9 cellular contexts compared by ENCODE assay signal in genomic region chr6:116682334-116682712, GRCh38. TPM values are rescaled to one million over a fixed set of nuclear protein-coding genes. Genes with fewer than 3 reads are reported as not detected.
A peak's percentile ranks its signal among the peaks of the same experiment; 100 is the strongest.
DNase-seq lines count a peak whose midpoint lies in the region; TF ChIP-seq lines count a peak whose summit lies in the region.
"Had no signal": no experiment of that assay in that cellular context is flagged by ENCODE, and none has a peak within 500 bp of the region (broad histone marks: within the 10 kb centered on the region; RNA-seq: fewer than 3 reads in every experiment).

No MANE protein-coding gene starts in this region.

- no peaks in the 10 kb centered on the region for H3K27me3 ChIP-seq in hepatocyte
- no peaks in the 10 kb centered on the region for H3K27me3 ChIP-seq in smooth muscle cell (ENCODE audit: low read depth)
- H3K27me3 ChIP-seq: foreskin keratinocyte had no signal

- H3K4me3 ChIP-seq in hepatocyte (peak overlapping the region; percentile 55), smooth muscle cell (peak overlapping the region; percentile 86), lower leg skin (ENCODE audit: low read depth, poor library complexity, severe bottlenecking) (no peak overlapping the region)

- intact Hi-C loops in lower leg skin (cut with DNase I; ENCODE audit: low total_unique reads): no loop called here

- WGBS in hepatocyte (ENCODE audit: low lambda C conversion rate, missing lambda C conversion rate): 48% methylated on average over 5 of the region's 5 CpGs
- WGBS in smooth muscle cell (ENCODE audit: low lambda C conversion rate): 42% methylated on average over 5 of the region's 5 CpGs
- WGBS in lower leg skin, 2 donors: 47 to 49% methylated on average over 5 of the region's 5 CpGs

- H3K9me2 ChIP-seq in hepatocyte (replicated peaks; ENCODE audit: insufficient read depth): no peaks in the 10 kb centered on the region

- H3K9me3 Mint-ChIP-seq in HFFc6: no peaks in the 10 kb centered on the region

- H3K4me2 ChIP-seq in hepatocyte: peak overlapping the region; percentile 86
- H3K4me2 ChIP-seq in smooth muscle cell: peak overlapping the region; percentile 95

- H3F3A ChIP-seq in smooth muscle cell (ENCODE audit: low read depth): peaks cover 10% of the 10 kb centered on the region

- peak; percentile 74 for DNase-seq in activated effector memory CD4-positive, alpha-beta T cell treated with anti-CD3 and anti-CD28 coated beads, Interleukin-2, amount 50 U/mL, for 16 hours
- DNase-seq in activated effector memory CD4-positive, alpha-beta T cell treated with Interleukin-2 at 50 U/mL for 16 hours: no peak
- DNase-seq in HFFc6 (no peak), NOMO-1 (lab: John Stamatoyannopoulos, UW; ENCODE audit: unreplicated experiment in 2 of 2) (peak; percentile 75 to 78), hepatocyte (ENCODE audit: low spot score) (peak; percentile 26), smooth muscle cell (lab: John Stamatoyannopoulos, UW; ENCODE audit: unreplicated experiment) (no peak), lower leg skin (ENCODE audit: low spot score in 2 of 2) (no peak)
- DNase-seq in activated naive CD4-positive, alpha-beta T cell treated with Interleukin-2 at 50 U/mL for 16 hours: peak; percentile 34

- peak overlapping the region; percentile 46 for H3K27ac Mint-ChIP-seq in HFFc6

- TF ChIP-seq CTCF in HFFc6 (IDR thresholded peaks at IDR 0.05) (no peak), hepatocyte (IDR thresholded peaks at IDR 0.05; ENCODE audit: poor library complexity) (no peak), smooth muscle cell (IDR thresholded peaks at IDR 0.05; ENCODE audit: borderline replicate concordance, insufficient read depth, poor library complexity, severe bottlenecking) (no peak), lower leg skin (IDR thresholded peaks at IDR 0.05) (no peak)

- no peaks in the 10 kb centered on the region for H3K27me3 Mint-ChIP-seq in HFFc6 (ENCODE audit: insufficient read depth)

- H4K20me1 ChIP-seq in hepatocyte (ENCODE audit: insufficient read depth, poor library complexity, severe bottlenecking): peaks cover 18% of the 10 kb centered on the region
- H4K20me1 ChIP-seq in smooth muscle cell (ENCODE audit: low read depth): peaks cover 5% of the 10 kb centered on the region

- H3K36me3 ChIP-seq in hepatocyte (replicated peaks; ENCODE audit: insufficient read depth, low read depth): no peaks in the 10 kb centered on the region
- no peaks in the 10 kb centered on the region for H3K36me3 ChIP-seq in smooth muscle cell (ENCODE audit: low read depth)

- H3K4me1 ChIP-seq in hepatocyte (ENCODE audit: insufficient read depth) (peaks cover 3% of the 10 kb centered on the region), smooth muscle cell (ENCODE audit: low read depth) (no peaks in the 10 kb centered on the region)

- H3K9ac ChIP-seq in smooth muscle cell (ENCODE audit: low read depth): peak overlapping the region; percentile 38

- H3K27ac ChIP-seq in hepatocyte (peak overlapping the region; percentile 93), smooth muscle cell (ENCODE audit: low read depth) (no peak overlapping the region)
- H3K27ac ChIP-seq: foreskin keratinocyte had no signal

- H3K79me2 ChIP-seq in hepatocyte (peaks cover 54% of the 10 kb centered on the region), smooth muscle cell (ENCODE audit: low read depth) (peaks cover 48% of the 10 kb centered on the region)

- peaks cover 22% of the 10 kb centered on the region for H3K36me3 Mint-ChIP-seq in HFFc6 (ENCODE audit: low read depth)

- H2AFZ ChIP-seq in hepatocyte (peak overlapping the region; percentile 91), smooth muscle cell (ENCODE audit: low read depth) (peak overlapping the region; percentile 71)

- H3K4me3 Mint-ChIP-seq in HFFc6: peak overlapping the region; percentile 93

- H3K9me3 ChIP-seq in hepatocyte (ENCODE audit: low read depth) (no peaks in the 10 kb centered on the region), smooth muscle cell (replicated peaks; ENCODE audit: low read depth) (no peaks in the 10 kb centered on the region)

- TF ChIP-seq POLR2A in lower leg skin (IDR thresholded peaks at IDR 0.05): no peak

- H3K4me1 Mint-ChIP-seq in HFFc6 (ENCODE audit: low read depth): peaks cover 49% of the 10 kb centered on the region

RNA-seq across cellular contexts. Expression of gene KPNA5, which starts 1.3 kb away (rescaled TPM):
- total RNA-seq in HFFc6 (2021; fragmentation: NEBNext Ultra II Directional; extraction: Animal tissue kit (Norgen Biotek cat#: 25700)): 1 to 10 TPM; 6.7 to 9.7 (median 8.8) TPM
- 14.8 and 20.5 TPM in 2 replicates for total RNA-seq in hepatocyte
- 5.4 and 6.7 TPM in 2 replicates for polyA plus RNA-seq in hepatocyte
- total RNA-seq in smooth muscle cell: 15.5 and 19.2 TPM in 2 replicates
- 1.6 and 1.8 TPM in 2 replicates for polyA plus RNA-seq in smooth muscle cell
- total RNA-seq in lower leg skin: 10 to 100 TPM in 1 of 4 donors, 1 to 10 TPM in 3; 6.3 to 22.2 (median 8.9) TPM

RNA-seq across cellular contexts. Expression of gene ZUP1, which starts 13.8 kb away (rescaled TPM):
- total RNA-seq in HFFc6 (2021; fragmentation: NEBNext Ultra II Directional; extraction: Animal tissue kit (Norgen Biotek cat#: 25700)): 10 to 100 TPM in 1 of 6 experiments, 1 to 10 TPM in 5; 7.7 to 10.2 (median 9.0) TPM
- total RNA-seq in hepatocyte (17.0 and 20.4 TPM in 2 replicates), smooth muscle cell (18.2 and 24.7 TPM in 2 replicates), lower leg skin (10 to 100 TPM in 2 of 4 donors, 1 to 10 TPM in 2; 5.8 to 10.5 (median 8.7) TPM)
- polyA plus RNA-seq in hepatocyte (6.3 and 10.1 TPM in 2 replicates), smooth muscle cell (11.4 and 13.6 TPM in 2 replicates)

Comparison
In these comparisons a context has a peak if more than half of its experiments do, and no peak if none do; other contexts are left out.
1. DNase-seq: peak in activated effector memory CD4-positive, alpha-beta T cell treated with anti-CD3 and anti-CD28 coated beads, Interleukin-2, amount 50 U/mL, for 16 hours (single experiment), NOMO-1 (2 of 2), activated naive CD4-positive, alpha-beta T cell treated with Interleukin-2 at 50 U/mL for 16 hours (single experiment) and hepatocyte (single experiment); none in activated effector memory CD4-positive, alpha-beta T cell treated with Interleukin-2 at 50 U/mL for 16 hours (single experiment), HFFc6 (single experiment), smooth muscle cell (single experiment) and lower leg skin (0 of 2).